28 cellular contexts compared by ENCODE assay signal in genomic region chr22:38414009-38414395, GRCh38. TPM values are rescaled to one million over a fixed set of nuclear protein-coding genes. Genes with fewer than 3 reads are reported as not detected.
DNase-seq lines count a peak whose midpoint lies in the region; ATAC-seq lines count a peak whose summit lies in the region.
"Had no signal": no experiment of that assay in that cellular context is flagged by ENCODE, and none has a peak within 500 bp of the region (broad histone marks: within the 10 kb centered on the region; RNA-seq: fewer than 3 reads in every experiment).

No MANE protein-coding gene starts in this region.

- peak; percentile 9 for DNase-seq in activated T-cell treated with anti-CD3 and anti-CD28 coated beads, Interleukin-2, amount 50 U/mL, for 24 hours
- no peak for DNase-seq in activated T-cell treated with anti-CD3 and anti-CD28 coated beads, Interleukin-2, amount 50 U/mL, for 72 hours
- DNase-seq in RPMI8226: peak; percentile 83
- peak; percentile 4 for DNase-seq in iPS-NIHi7 (ENCODE audit: extremely low spot score)
- peak; percentile 49 for DNase-seq in sciatic nerve (ENCODE audit: low spot score)
- no peak for DNase-seq in GOT3 (lab: John Stamatoyannopoulos, UW)
- DNase-seq in GF-D8 (lab: John Stamatoyannopoulos, UW): no peak
- DNase-seq: activated CD4-positive, alpha-beta T cell treated with anti-CD3 and anti-CD28 coated beads for 36 hours; activated CD8-positive, alpha-beta T cell treated with anti-CD3 and anti-CD28 coated beads for 36 hours; activated gamma-delta T cell; DND-41; effector CD8-positive, alpha-beta T cell; islet precursor cell; KG1; MG63; natural killer cell; NCI-H1930; OCI-M1; small intestine; stimulated activated naive CD4-positive, alpha-beta T cell; T-helper 17 cell had no signal

- peaks cover 9% of the 10 kb centered on the region for H3K27me3 Mint-ChIP-seq in activated T-cell treated with anti-CD3 and anti-CD28 coated beads, Interleukin-2, amount 50 U/mL, for 24 hours
- no peaks in the 10 kb centered on the region for H3K27me3 Mint-ChIP-seq in activated T-cell treated with anti-CD3 and anti-CD28 coated beads, Interleukin-2, amount 50 U/mL, for 72 hours (ENCODE audit: low read depth)
- H3K27me3 Mint-ChIP-seq: activated CD4-positive, alpha-beta T cell treated with anti-CD3 and anti-CD28 coated beads for 36 hours had no signal

- ATAC-seq in activated T-cell treated with anti-CD3 and anti-CD28 coated beads, Interleukin-2, amount 50 U/mL, for 72 hours (replicated peaks in 1 of 2): no peak
- ATAC-seq in sciatic nerve (no peak), HG03025 (IDR thresholded peaks at IDR 0.05; ENCODE audit: low FRiP score, unreplicated experiment) (no peak)
- ATAC-seq: activated CD4-positive, alpha-beta T cell treated with anti-CD3 and anti-CD28 coated beads for 36 hours; activated CD8-positive, alpha-beta T cell treated with anti-CD3 and anti-CD28 coated beads for 36 hours; natural killer cell; SK-N-SH treated with all-trans-retinoic acid at 6 μM for 48 hours; T-helper 17 cell had no signal

- no peak overlapping the region for H3K4me3 Mint-ChIP-seq in activated T-cell treated with anti-CD3 and anti-CD28 coated beads, Interleukin-2, amount 50 U/mL, for 24 hours
- H3K4me3 Mint-ChIP-seq in activated T-cell treated with anti-CD3 and anti-CD28 coated beads, Interleukin-2, amount 50 U/mL, for 72 hours: no peak overlapping the region
- H3K4me3 Mint-ChIP-seq: activated CD4-positive, alpha-beta T cell treated with anti-CD3 and anti-CD28 coated beads for 36 hours; activated CD8-positive, alpha-beta T cell treated with anti-CD3 and anti-CD28 coated beads for 36 hours; CD14-positive monocyte; natural killer cell; T-helper 17 cell had no signal

- H3K4me1 Mint-ChIP-seq in activated T-cell treated with anti-CD3 and anti-CD28 coated beads, Interleukin-2, amount 50 U/mL, for 24 hours (ENCODE audit: low read depth): peaks cover 4% of the 10 kb centered on the region
- peaks cover 4% of the 10 kb centered on the region for H3K4me1 Mint-ChIP-seq in activated T-cell treated with anti-CD3 and anti-CD28 coated beads, Interleukin-2, amount 50 U/mL, for 72 hours (ENCODE audit: low read depth)
- H3K4me1 Mint-ChIP-seq: natural killer cell had no signal

- H3K9me3 Mint-ChIP-seq in activated T-cell treated with anti-CD3 and anti-CD28 coated beads, Interleukin-2, amount 50 U/mL, for 24 hours: no peaks in the 10 kb centered on the region
- no peaks in the 10 kb centered on the region for H3K9me3 Mint-ChIP-seq in activated T-cell treated with anti-CD3 and anti-CD28 coated beads, Interleukin-2, amount 50 U/mL, for 72 hours
- H3K9me3 Mint-ChIP-seq: activated CD8-positive, alpha-beta T cell treated with anti-CD3 and anti-CD28 coated beads for 36 hours; natural killer cell had no signal

- H3K36me3 Mint-ChIP-seq in activated T-cell treated with anti-CD3 and anti-CD28 coated beads, Interleukin-2, amount 50 U/mL, for 24 hours (ENCODE audit: low read depth): no peaks in the 10 kb centered on the region
- no peaks in the 10 kb centered on the region for H3K36me3 Mint-ChIP-seq in activated T-cell treated with anti-CD3 and anti-CD28 coated beads, Interleukin-2, amount 50 U/mL, for 72 hours (ENCODE audit: insufficient read depth in 2 of 2)
- H3K36me3 Mint-ChIP-seq: CD14-positive monocyte, natural killer cell had no signal

- intact Hi-C loops in sciatic nerve (cut with DNase I): no loop called here

- H3K27ac Mint-ChIP-seq in activated T-cell treated with anti-CD3 and anti-CD28 coated beads, Interleukin-2, amount 50 U/mL, for 24 hours: no peak overlapping the region
- no peak overlapping the region for H3K27ac Mint-ChIP-seq in activated T-cell treated with anti-CD3 and anti-CD28 coated beads, Interleukin-2, amount 50 U/mL, for 72 hours
- H3K27ac Mint-ChIP-seq: activated CD4-positive, alpha-beta T cell treated with anti-CD3 and anti-CD28 coated beads for 36 hours; activated CD8-positive, alpha-beta T cell treated with anti-CD3 and anti-CD28 coated beads for 36 hours; CD14-positive monocyte; natural killer cell; T-helper 17 cell had no signal

RNA-seq across cellular contexts. Expression of gene KCNJ4, which starts 41.0 kb away (rescaled TPM):
- not detected for total RNA-seq in activated T-cell treated with anti-CD3 and anti-CD28 coated beads, Interleukin-2, amount 50 U/mL, for 72 hours
- total RNA-seq in sciatic nerve: 0.71 TPM
- total RNA-seq: activated CD4-positive, alpha-beta T cell treated with anti-CD3 and anti-CD28 coated beads for 36 hours; activated CD8-positive, alpha-beta T cell treated with anti-CD3 and anti-CD28 coated beads for 36 hours; ascending aorta; epithelial cell of proximal tubule; lung; mononuclear cell; natural killer cell; T-helper 17 cell had no signal

RNA-seq across cellular contexts. Expression of gene KDELR3, which starts 53.9 kb away (rescaled TPM):
- total RNA-seq in activated T-cell treated with anti-CD3 and anti-CD28 coated beads, Interleukin-2, amount 50 U/mL, for 72 hours: under 1 TPM; 0.31 to 0.37 TPM
- 15.4 TPM for total RNA-seq in sciatic nerve
- total RNA-seq: mononuclear cell, T-helper 17 cell had no signal

Comparison
In these comparisons a context has a peak if more than half of its experiments do, and no peak if none do; other contexts are left out.
1. DNase-seq: peak in activated T-cell treated with anti-CD3 and anti-CD28 coated beads, Interleukin-2, amount 50 U/mL, for 24 hours (single experiment), RPMI8226 (single experiment), iPS-NIHi7 (single experiment) and sciatic nerve (single experiment); none in activated T-cell treated with anti-CD3 and anti-CD28 coated beads, Interleukin-2, amount 50 U/mL, for 72 hours (0 of 2), GOT3 (single experiment) and GF-D8 (single experiment).
2. RNA of gene KDELR3, which starts 53.9 kb away (total RNA-seq): 15.4 TPM in sciatic nerve (single experiment); 0.31 to 0.37 TPM in activated T-cell treated with anti-CD3 and anti-CD28 coated beads, Interleukin-2, amount 50 U/mL, for 72 hours; every median in the first group is over 10 times any median in the second.